14 cellular contexts compared by ENCODE assay signal in genomic region chr6:165184192-165184979, GRCh38.
DNase-seq lines count a peak whose midpoint lies in the region; ATAC-seq and TF ChIP-seq lines count a peak whose summit lies in the region.
"Had no signal": no experiment of that assay in that cellular context is flagged by ENCODE, and none has a peak within 500 bp of the region (broad histone marks: within the 10 kb centered on the region; RNA-seq: fewer than 3 reads in every experiment).

No MANE protein-coding gene starts in this region.

- no peaks in the 10 kb centered on the region for H3K4me1 Mint-ChIP-seq in activated T-cell treated with anti-CD3 and anti-CD28 coated beads, Interleukin-2, amount 50 U/mL, for 72 hours (ENCODE audit: low read depth)
- H3K4me1 Mint-ChIP-seq in HFFc6 (ENCODE audit: low read depth): no peaks in the 10 kb centered on the region
- H3K4me1 Mint-ChIP-seq: activated CD4-positive, alpha-beta T cell treated with anti-CD3 and anti-CD28 coated beads, Interleukin-2, amount 10 ng/mL, durations not matched to agents 7 days and 5 days had no signal

- ATAC-seq in activated T-cell treated with anti-CD3 and anti-CD28 coated beads, Interleukin-2, amount 50 U/mL, for 72 hours (replicated peaks in 1 of 2): no peak

- DNase-seq in AG09309 (ENCODE audit: low read depth) (peak; percentile 17), MV-4-11 (lab: John Stamatoyannopoulos, UW) (peak; percentile 100), epithelial cell of esophagus (ENCODE audit: low read depth) (peak; percentile 51), myocyte (ENCODE audit: low read depth) (peak; percentile 47), SK-N-DZ (ENCODE audit: low spot score) (no peak), mesenteric fat pad (ENCODE audit: low spot score) (no peak), HFFc6 (no peak)
- DNase-seq in activated T-cell treated with anti-CD3 and anti-CD28 coated beads, Interleukin-2, amount 50 U/mL, for 72 hours: no peak
- DNase-seq: activated CD4-positive, alpha-beta T cell treated with anti-CD3 and anti-CD28 coated beads, Interleukin-2, amount 10 ng/mL, durations not matched to agents 7 days and 5 days; effector memory CD4-positive, alpha-beta T cell; NCI-H2107; stimulated activated CD8-positive, alpha-beta memory T cell treated with anti-CD3 and anti-CD28 coated beads, Interleukin-4, amount 100 ng/mL, for 48 hours; T-helper 2 cell had no signal

- no peaks in the 10 kb centered on the region for H3K36me3 Mint-ChIP-seq in activated T-cell treated with anti-CD3 and anti-CD28 coated beads, Interleukin-2, amount 50 U/mL, for 72 hours (ENCODE audit: insufficient read depth in 2 of 2)
- H3K36me3 Mint-ChIP-seq in HFFc6 (ENCODE audit: low read depth): peaks cover 8% of the 10 kb centered on the region

- H3K27ac Mint-ChIP-seq in activated T-cell treated with anti-CD3 and anti-CD28 coated beads, Interleukin-2, amount 50 U/mL, for 72 hours: no peak overlapping the region
- H3K27ac Mint-ChIP-seq in HFFc6: no peak overlapping the region
- H3K27ac Mint-ChIP-seq: activated CD4-positive, alpha-beta T cell treated with anti-CD3 and anti-CD28 coated beads, Interleukin-2, amount 10 ng/mL, durations not matched to agents 7 days and 5 days; activated T-helper 1 cell treated with anti-CD3 and anti-CD28 coated beads, Interleukin-12 subunit alpha, Interleukin-12 subunit beta, Interleukin-2, Interleukin-4 antibody, amounts not matched to agents 30 ng/mL and 10 ng/mL and 1 ng/mL, durations not matched to agents 14 hours and 24 hours and 36 hours had no signal

- H3K27me3 Mint-ChIP-seq in activated T-cell treated with anti-CD3 and anti-CD28 coated beads, Interleukin-2, amount 50 U/mL, for 72 hours (ENCODE audit: low read depth): no peaks in the 10 kb centered on the region
- H3K27me3 Mint-ChIP-seq in HFFc6 (ENCODE audit: insufficient read depth): no peaks in the 10 kb centered on the region
- H3K27me3 Mint-ChIP-seq: activated CD4-positive, alpha-beta T cell treated with anti-CD3 and anti-CD28 coated beads, Interleukin-2, amount 10 ng/mL, durations not matched to agents 7 days and 5 days had no signal

- peaks cover 3 to 9% of the 10 kb centered on the region in 2 donors for H3K9me3 Mint-ChIP-seq in activated T-cell treated with anti-CD3 and anti-CD28 coated beads, Interleukin-2, amount 50 U/mL, for 72 hours
- H3K9me3 Mint-ChIP-seq in HFFc6: peaks cover 47% of the 10 kb centered on the region

- H3K4me3 ChIP-seq in AG09309 (ENCODE audit: control insufficient read depth, low read depth, low read length) (no peak overlapping the region), epithelial cell of esophagus (ENCODE audit: low read length) (no peak overlapping the region)

- H3K4me3 Mint-ChIP-seq in activated T-cell treated with anti-CD3 and anti-CD28 coated beads, Interleukin-2, amount 50 U/mL, for 72 hours: no peak overlapping the region
- H3K4me3 Mint-ChIP-seq in HFFc6: no peak overlapping the region
- H3K4me3 Mint-ChIP-seq: activated CD4-positive, alpha-beta T cell treated with anti-CD3 and anti-CD28 coated beads, Interleukin-2, amount 10 ng/mL, durations not matched to agents 7 days and 5 days; activated T-helper 1 cell treated with anti-CD3 and anti-CD28 coated beads, Interleukin-12 subunit alpha, Interleukin-12 subunit beta, Interleukin-2, Interleukin-4 antibody, amounts not matched to agents 30 ng/mL and 10 ng/mL and 1 ng/mL, durations not matched to agents 14 hours and 24 hours and 36 hours had no signal

- TF ChIP-seq CTCF in AG09309 (IDR thresholded peaks at IDR 0.05; ENCODE audit: control insufficient read depth, insufficient read depth, low read depth, low read length, missing control alignments) (no peak), epithelial cell of esophagus (IDR thresholded peaks at IDR 0.05; ENCODE audit: insufficient read depth, low read depth, low read length, missing control alignments) (no peak), HFFc6 (IDR thresholded peaks at IDR 0.05) (no peak)

Comparison
In these comparisons a context has a peak if more than half of its experiments do, and no peak if none do; other contexts are left out.
1. DNase-seq: peak in AG09309 (single experiment), MV-4-11 (single experiment), epithelial cell of esophagus (single experiment) and myocyte (single experiment); none in SK-N-DZ (single experiment), activated T-cell treated with anti-CD3 and anti-CD28 coated beads, Interleukin-2, amount 50 U/mL, for 72 hours (0 of 2), mesenteric fat pad (single experiment) and HFFc6 (single experiment).